14 cellular contexts compared by ENCODE assay signal in genomic region chr2:220999351-220999750, GRCh38.
DNase-seq lines count a peak whose midpoint lies in the region; TF ChIP-seq lines count a peak whose summit lies in the region.
"Had no signal": no experiment of that assay in that cellular context is flagged by ENCODE, and none has a peak within 500 bp of the region (broad histone marks: within the 10 kb centered on the region; RNA-seq: fewer than 3 reads in every experiment).

No MANE protein-coding gene starts in this region.

- in situ Hi-C loops in astrocyte of the spinal cord (cut with HindIII; ENCODE audit: low sequenced_read_pairs): no loop called here

- no peak overlapping the region for H3K27ac Mint-ChIP-seq in activated naive CD4-positive, alpha-beta T cell treated with anti-CD3 and anti-CD28 coated beads for 36 hours
- H3K27ac Mint-ChIP-seq: IgD-negative memory B cell had no signal

- no peak for TF ChIP-seq CTCF in astrocyte of the spinal cord (IDR thresholded peaks at IDR 0.05; ENCODE audit: low read depth, low read length)

- no peak overlapping the region for H3K4me3 Mint-ChIP-seq in activated naive CD4-positive, alpha-beta T cell treated with anti-CD3 and anti-CD28 coated beads for 36 hours

- intact Hi-C loops in activated naive CD4-positive, alpha-beta T cell treated with anti-CD3 and anti-CD28 coated beads for 36 hours (cut with micrococcal nuclease): no loop called here

- no peak overlapping the region for H3K4me3 ChIP-seq in astrocyte of the spinal cord (ENCODE audit: low read depth, low read length)
- H3K4me3 ChIP-seq: SK-N-MC had no signal

- DNase-seq in ELR (ENCODE audit: low read depth): peak; percentile 1
- peak; percentile 29 for DNase-seq in LHCN-M2 (ENCODE audit: low read depth)
- DNase-seq in astrocyte of the spinal cord (ENCODE audit: low read depth, low spot score): peak; percentile 18
- DNase-seq in kidney tubule cell (ENCODE audit: low spot score): peak; percentile 42
- DNase-seq in activated naive CD4-positive, alpha-beta T cell treated with anti-CD3 and anti-CD28 coated beads for 36 hours: no peak
- no peak for DNase-seq in SHP77 (lab: John Stamatoyannopoulos, UW)
- DNase-seq in NCI-H2171 (lab: John Stamatoyannopoulos, UW): no peak
- DNase-seq: C1 segment of cervical spinal cord, DND-41, GF-D8, Kasumi-1, NCI-H1930 had no signal

- CTCF ChIA-PET in activated naive CD4-positive, alpha-beta T cell treated with anti-CD3 and anti-CD28 coated beads for 36 hours (lab: Charles Lee): no interaction called here

- H3K9me3 Mint-ChIP-seq in activated naive CD4-positive, alpha-beta T cell treated with anti-CD3 and anti-CD28 coated beads for 36 hours: no peaks in the 10 kb centered on the region
- H3K9me3 Mint-ChIP-seq: IgD-negative memory B cell had no signal

- no peaks in the 10 kb centered on the region for H3K4me1 Mint-ChIP-seq in activated naive CD4-positive, alpha-beta T cell treated with anti-CD3 and anti-CD28 coated beads for 36 hours (ENCODE audit: low read depth)
- H3K4me1 Mint-ChIP-seq: IgD-negative memory B cell had no signal

- H3K36me3 Mint-ChIP-seq in activated naive CD4-positive, alpha-beta T cell treated with anti-CD3 and anti-CD28 coated beads for 36 hours (ENCODE audit: low read depth): no peaks in the 10 kb centered on the region
- H3K36me3 Mint-ChIP-seq: IgD-negative memory B cell had no signal

- no peaks in the 10 kb centered on the region for H3K27me3 Mint-ChIP-seq in activated naive CD4-positive, alpha-beta T cell treated with anti-CD3 and anti-CD28 coated beads for 36 hours (ENCODE audit: low read depth)
- H3K27me3 Mint-ChIP-seq: IgD-negative memory B cell had no signal

Comparison
In these comparisons a context has a peak if more than half of its experiments do, and no peak if none do; other contexts are left out.
1. DNase-seq: peak in ELR (single experiment), LHCN-M2 (single experiment), astrocyte of the spinal cord (single experiment) and kidney tubule cell (single experiment); none in activated naive CD4-positive, alpha-beta T cell treated with anti-CD3 and anti-CD28 coated beads for 36 hours (single experiment), SHP77 (0 of 2) and NCI-H2171 (single experiment).